23 cellular contexts compared by ENCODE assay signal in the genomic region with DNA sequence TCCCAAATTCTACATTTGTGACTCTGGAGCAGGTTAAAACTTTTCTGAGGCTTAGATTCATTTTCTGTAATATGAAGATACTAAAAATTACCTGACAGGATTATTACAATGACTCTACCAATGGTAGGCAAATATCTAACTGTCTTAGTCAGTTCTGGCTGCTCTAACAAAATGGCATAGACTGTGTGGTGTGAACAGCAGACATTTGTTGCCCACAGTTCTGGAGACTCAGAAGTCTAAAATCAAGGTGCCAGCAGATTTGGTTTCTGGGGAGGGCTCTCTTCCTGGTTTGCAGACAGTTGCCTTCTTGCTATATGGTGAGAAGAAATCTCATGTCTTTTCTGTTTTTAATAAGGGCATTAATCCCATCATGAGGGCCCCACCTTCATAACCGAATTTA.
A peak's percentile ranks its signal among the peaks of the same experiment; 100 is the strongest.
DNase-seq lines count a peak whose midpoint lies in the region; ATAC-seq and TF ChIP-seq lines count a peak whose summit lies in the region.
"Had no signal": no experiment of that assay in that cellular context is flagged by ENCODE, and none has a peak within 500 bp of the region (broad histone marks: within the 10 kb centered on the region; RNA-seq: fewer than 3 reads in every experiment).

No MANE protein-coding gene starts in this region.

- peak overlapping the region; percentile 10 for H3K27ac ChIP-seq in CD4-positive, CD25-positive, alpha-beta regulatory T cell (ENCODE audit: insufficient read depth, low read length, poor library complexity, severe bottlenecking)
- H3K27ac ChIP-seq in PC-9 (no peak overlapping the region; the same call in 1 of the 2 replicates), gastrocnemius medialis (no peak overlapping the region)
- H3K27ac ChIP-seq: breast epithelium, foreskin keratinocyte, neutrophil, prostate gland, upper lobe of left lung had no signal

- in situ Hi-C loops in gastrocnemius medialis (cut with MboI; ENCODE audit: low sequenced_read_pairs in 4 of 4): no loop called here

- DNase-seq in activated CD4-positive, alpha-beta T cell treated with anti-CD3 and anti-CD28 coated beads for 36 hours: no peak
- DNase-seq in activated CD4-positive, alpha-beta T cell treated with anti-CD3 and anti-CD28 coated beads, Interleukin-2, amount 50 U/mL, for 48 hours: no peak
- DNase-seq in CD4-positive, CD25-positive, alpha-beta regulatory T cell: peak in 1 of 3 donors; percentile 42
- no peak for DNase-seq in PC-9
- DNase-seq in activated naive CD8-positive, alpha-beta T cell treated with anti-CD3 and anti-CD28 coated beads, Interleukin-2, amount 50 U/mL, for 24 hours: no peak
- no peak for DNase-seq in CD1c-positive myeloid dendritic cell (ENCODE audit: extremely low spot score)
- no peak for DNase-seq in gastrocnemius medialis
- no peak for DNase-seq in GF-D8 (lab: John Stamatoyannopoulos, UW)
- DNase-seq: activated CD8-positive, alpha-beta memory T cell treated with anti-CD3 and anti-CD28 coated beads for 24 hours; amniotic stem cell; effector CD4-positive, alpha-beta T cell; foreskin keratinocyte; GDM1; immature natural killer cell; KG1; NCI-H187 treated with DMSO at 0.1 percent for 48 hours; NCI-H526; stimulated activated CD4-positive, alpha-beta T cell treated with anti-CD3 and anti-CD28 coated beads, Interleukin-15, amount 100 ng/mL, for 24 hours; substantia nigra; upper lobe of left lung had no signal

- H3K27me3 ChIP-seq in CD4-positive, CD25-positive, alpha-beta regulatory T cell (ENCODE audit: control insufficient read depth, insufficient read depth, low read length): no peaks in the 10 kb centered on the region
- H3K27me3 ChIP-seq in PC-9 (ENCODE audit: insufficient read depth, low read depth): no peaks in the 10 kb centered on the region
- H3K27me3 ChIP-seq in gastrocnemius medialis: no peaks in the 10 kb centered on the region
- H3K27me3 ChIP-seq: breast epithelium, foreskin keratinocyte, neutrophil, upper lobe of left lung had no signal

- H3K4me1 Mint-ChIP-seq in activated CD4-positive, alpha-beta T cell treated with anti-CD3 and anti-CD28 coated beads for 36 hours: peaks cover 47% of the 10 kb centered on the region
- H3K4me1 Mint-ChIP-seq in CD4-positive, CD25-positive, alpha-beta regulatory T cell: peaks cover 13 to 33% (median 29%) of the 10 kb centered on the region in 4 donors
- peaks cover 28% of the 10 kb centered on the region for H3K4me1 Mint-ChIP-seq in activated naive CD8-positive, alpha-beta T cell treated with anti-CD3 and anti-CD28 coated beads, Interleukin-2, amount 50 U/mL, for 24 hours
- H3K4me1 Mint-ChIP-seq: immature natural killer cell had no signal

- no peaks in the 10 kb centered on the region for H3K79me2 ChIP-seq in PC-9 (ENCODE audit: low read depth)

- peak overlapping the region; percentile 26 for H3K4me3 ChIP-seq in CD4-positive, CD25-positive, alpha-beta regulatory T cell (ENCODE audit: low read depth, low read length)
- H3K4me3 ChIP-seq in PC-9 (no peak overlapping the region), gastrocnemius medialis (no peak overlapping the region)
- H3K4me3 ChIP-seq: breast epithelium, prostate gland, upper lobe of left lung had no signal

- H4K20me1 ChIP-seq in PC-9 (ENCODE audit: insufficient read depth): no peaks in the 10 kb centered on the region

- peaks cover 20% of the 10 kb centered on the region for H3K27me3 Mint-ChIP-seq in activated CD4-positive, alpha-beta T cell treated with anti-CD3 and anti-CD28 coated beads for 36 hours
- no peaks in the 10 kb centered on the region for H3K27me3 Mint-ChIP-seq in CD4-positive, CD25-positive, alpha-beta regulatory T cell
- H3K27me3 Mint-ChIP-seq in activated naive CD8-positive, alpha-beta T cell treated with anti-CD3 and anti-CD28 coated beads, Interleukin-2, amount 50 U/mL, for 24 hours: peaks cover 29% of the 10 kb centered on the region

- H3K9me3 ChIP-seq in CD4-positive, CD25-positive, alpha-beta regulatory T cell (ENCODE audit: control insufficient read depth in 2 of 2, low read length in 2 of 2): no peaks in the 10 kb centered on the region
- H3K9me3 ChIP-seq in PC-9 (ENCODE audit: insufficient read depth, low read depth) (no peaks in the 10 kb centered on the region), gastrocnemius medialis (no peaks in the 10 kb centered on the region)
- H3K9me3 ChIP-seq: breast epithelium, neutrophil, prostate gland, upper lobe of left lung had no signal

- TF ChIP-seq POLR2A in gastrocnemius medialis (IDR thresholded peaks at IDR 0.05): no peak

- H3F3A ChIP-seq in PC-9 (ENCODE audit: insufficient read depth, low read depth): peaks cover 4% of the 10 kb centered on the region; the same call in 1 of the 2 replicates

- peaks cover 2% of the 10 kb centered on the region for H3K9me3 Mint-ChIP-seq in activated CD4-positive, alpha-beta T cell treated with anti-CD3 and anti-CD28 coated beads for 36 hours (ENCODE audit: low read depth)
- peaks cover 0 to 2% (median 0%) of the 10 kb centered on the region in 7 donors for H3K9me3 Mint-ChIP-seq in CD4-positive, CD25-positive, alpha-beta regulatory T cell
- H3K9me3 Mint-ChIP-seq in activated naive CD8-positive, alpha-beta T cell treated with anti-CD3 and anti-CD28 coated beads, Interleukin-2, amount 50 U/mL, for 24 hours: peaks cover 4% of the 10 kb centered on the region
- H3K9me3 Mint-ChIP-seq: immature natural killer cell had no signal

- intact Hi-C loops in activated CD4-positive, alpha-beta T cell treated with anti-CD3 and anti-CD28 coated beads for 36 hours (cut with DNase I, micrococcal nuclease): loop anchor here (2.0 to 5.0 kb wide), 2 partner anchors 18 to 289 kb away; no protein-coding TSS in a partner anchor
- intact Hi-C loops in PC-9 (cut with micrococcal nuclease; ENCODE audit: unreplicated experiment): no loop called here
- intact Hi-C loops in gastrocnemius medialis (cut with DNase I; ENCODE audit: low total_unique reads): no loop called here

- no peak overlapping the region for H3K4me3 Mint-ChIP-seq in activated CD4-positive, alpha-beta T cell treated with anti-CD3 and anti-CD28 coated beads for 36 hours
- peak overlapping the region in 1 of 4 donors; percentile 16 for H3K4me3 Mint-ChIP-seq in CD4-positive, CD25-positive, alpha-beta regulatory T cell
- H3K4me3 Mint-ChIP-seq in activated naive CD8-positive, alpha-beta T cell treated with anti-CD3 and anti-CD28 coated beads, Interleukin-2, amount 50 U/mL, for 24 hours: no peak overlapping the region
- H3K4me3 Mint-ChIP-seq: immature natural killer cell had no signal

- no TSS peak for BruUV-seq in PC-9 (replicated peaks; lab: Mats Ljungman, UMichigan)

- TF ChIP-seq CTCF in PC-9 (conservative IDR thresholded peaks at IDR 0.05): no peak
- TF ChIP-seq CTCF in gastrocnemius medialis (IDR thresholded peaks at IDR 0.05 in 4 of 5, conservative IDR thresholded peaks at IDR 0.05 in 1 of 5): no peak

- POLR2A ChIA-PET in activated CD4-positive, alpha-beta T cell treated with anti-CD3 and anti-CD28 coated beads for 36 hours (lab: Charles Lee): interaction anchor here (1.9 kb wide), 1 partner anchor 12 kb away, joined by 14 read pairs; no protein-coding TSS in a partner anchor
- POLR2A ChIA-PET in PC-9 (lab: Charles Lee; ENCODE audit: unreplicated experiment): interaction anchor here (0.6 kb wide), 1 partner anchor 8 kb away, joined by 3 read pairs; no protein-coding TSS in a partner anchor

- no peak overlapping the region for H2AFZ ChIP-seq in PC-9

- 0 out of 2 replicates have a peak overlapping the region, but pooled peaks have one; percentile 21 for H3K4me2 ChIP-seq in PC-9

- H3K36me3 Mint-ChIP-seq in activated CD4-positive, alpha-beta T cell treated with anti-CD3 and anti-CD28 coated beads for 36 hours (ENCODE audit: low read depth): no peaks in the 10 kb centered on the region
- peaks cover 7% of the 10 kb centered on the region for H3K36me3 Mint-ChIP-seq in CD4-positive, CD25-positive, alpha-beta regulatory T cell
- no peaks in the 10 kb centered on the region for H3K36me3 Mint-ChIP-seq in activated naive CD8-positive, alpha-beta T cell treated with anti-CD3 and anti-CD28 coated beads, Interleukin-2, amount 50 U/mL, for 24 hours (ENCODE audit: low read depth)
- H3K36me3 Mint-ChIP-seq: immature natural killer cell had no signal

- no peaks in the 10 kb centered on the region for H3K9me2 ChIP-seq in PC-9 (ENCODE audit: insufficient read depth)

- peaks cover 18% of the 10 kb centered on the region for H3K4me1 ChIP-seq in CD4-positive, CD25-positive, alpha-beta regulatory T cell (ENCODE audit: control insufficient read depth, insufficient read depth, low read length, poor library complexity, severe bottlenecking)
- H3K4me1 ChIP-seq in PC-9 (replicated peaks; ENCODE audit: insufficient read depth) (peaks cover 13% of the 10 kb centered on the region), gastrocnemius medialis (peaks cover 0 to 4% of the 10 kb centered on the region in 2 donors)
- H3K4me1 ChIP-seq: breast epithelium, foreskin keratinocyte, prostate gland had no signal

- no peaks in the 10 kb centered on the region for H3K36me3 ChIP-seq in CD4-positive, CD25-positive, alpha-beta regulatory T cell (ENCODE audit: control insufficient read depth, insufficient read depth, low read length)
- H3K36me3 ChIP-seq in PC-9 (ENCODE audit: low read depth): no peaks in the 10 kb centered on the region
- no peaks in the 10 kb centered on the region for H3K36me3 ChIP-seq in gastrocnemius medialis
- H3K36me3 ChIP-seq: breast epithelium, neutrophil, prostate gland, upper lobe of left lung had no signal

- peak overlapping the region; percentile 37 for H3K27ac Mint-ChIP-seq in activated CD4-positive, alpha-beta T cell treated with anti-CD3 and anti-CD28 coated beads for 36 hours
- H3K27ac Mint-ChIP-seq in CD4-positive, CD25-positive, alpha-beta regulatory T cell: no peak overlapping the region
- peak overlapping the region; percentile 69 for H3K27ac Mint-ChIP-seq in activated naive CD8-positive, alpha-beta T cell treated with anti-CD3 and anti-CD28 coated beads, Interleukin-2, amount 50 U/mL, for 24 hours
- H3K27ac Mint-ChIP-seq: immature natural killer cell had no signal

- ATAC-seq in activated CD4-positive, alpha-beta T cell treated with anti-CD3 and anti-CD28 coated beads for 36 hours: peak; percentile 23
- no peak for ATAC-seq in CD4-positive, CD25-positive, alpha-beta regulatory T cell (ENCODE audit: low read depth in 2 of 2)
- ATAC-seq in activated naive CD8-positive, alpha-beta T cell treated with anti-CD3 and anti-CD28 coated beads, Interleukin-2, amount 50 U/mL, for 24 hours: peak; percentile 29
- ATAC-seq in gastrocnemius medialis: no peak
- ATAC-seq: foreskin keratinocyte had no signal

- CTCF ChIA-PET in activated CD4-positive, alpha-beta T cell treated with anti-CD3 and anti-CD28 coated beads for 36 hours (lab: Charles Lee): interaction anchor here (1.1 to 2.9 kb wide), 3 partner anchors 11 to 26 kb away, joined by 3 to 26 read pairs (median 6); no protein-coding TSS in a partner anchor
- CTCF ChIA-PET in PC-9 (lab: Charles Lee): no interaction called here

Comparison
In these comparisons a context has a peak if more than half of its experiments do, and no peak if none do; other contexts are left out.
1. ATAC-seq: peak in activated CD4-positive, alpha-beta T cell treated with anti-CD3 and anti-CD28 coated beads for 36 hours (single experiment) and activated naive CD8-positive, alpha-beta T cell treated with anti-CD3 and anti-CD28 coated beads, Interleukin-2, amount 50 U/mL, for 24 hours (single experiment); none in CD4-positive, CD25-positive, alpha-beta regulatory T cell (0 of 2) and gastrocnemius medialis (0 of 2).
2. H3K27ac Mint-ChIP-seq: peak in activated CD4-positive, alpha-beta T cell treated with anti-CD3 and anti-CD28 coated beads for 36 hours (single experiment) and activated naive CD8-positive, alpha-beta T cell treated with anti-CD3 and anti-CD28 coated beads, Interleukin-2, amount 50 U/mL, for 24 hours (single experiment); none in CD4-positive, CD25-positive, alpha-beta regulatory T cell (0 of 3).
3. intact Hi-C loops: an anchor here in activated CD4-positive, alpha-beta T cell treated with anti-CD3 and anti-CD28 coated beads for 36 hours (2.0 to 5.0 kb wide); none called in PC-9 and gastrocnemius medialis.